In genomic region chr17:68600881-68601564, GRCh38 we compare ENCODE assay signal across 1 cellular context.
TF ChIP-seq lines count a peak whose summit lies in the region.

TSS of gene FAM20A (minus strand) at chr17:68601367. CDS start at chr17:68600666, 701 bp downstream.

TF ChIP-seq in HEK293, 187 proteins besides CTCF, POLR2A, EP300 and RAD21 (continued from another document and continues in another):
- TF ChIP-seq, protein P1, sequence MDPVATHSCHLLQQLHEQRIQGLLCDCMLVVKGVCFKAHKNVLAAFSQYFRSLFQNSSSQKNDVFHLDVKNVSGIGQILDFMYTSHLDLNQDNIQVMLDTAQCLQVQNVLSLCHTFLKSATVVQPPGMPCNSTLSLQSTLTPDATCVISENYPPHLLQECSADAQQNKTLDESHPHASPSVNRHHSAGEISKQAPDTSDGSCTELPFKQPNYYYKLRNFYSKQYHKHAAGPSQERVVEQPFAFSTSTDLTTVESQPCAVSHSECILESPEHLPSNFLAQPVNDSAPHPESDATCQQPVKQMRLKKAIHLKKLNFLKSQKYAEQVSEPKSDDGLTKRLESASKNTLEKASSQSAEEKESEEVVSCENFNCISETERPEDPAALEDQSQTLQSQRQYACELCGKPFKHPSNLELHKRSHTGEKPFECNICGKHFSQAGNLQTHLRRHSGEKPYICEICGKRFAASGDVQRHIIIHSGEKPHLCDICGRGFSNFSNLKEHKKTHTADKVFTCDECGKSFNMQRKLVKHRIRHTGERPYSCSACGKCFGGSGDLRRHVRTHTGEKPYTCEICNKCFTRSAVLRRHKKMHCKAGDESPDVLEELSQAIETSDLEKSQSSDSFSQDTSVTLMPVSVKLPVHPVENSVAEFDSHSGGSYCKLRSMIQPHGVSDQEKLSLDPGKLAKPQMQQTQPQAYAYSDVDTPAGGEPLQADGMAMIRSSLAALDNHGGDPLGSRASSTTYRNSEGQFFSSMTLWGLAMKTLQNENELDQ (tag by site-specific recombination; IDR thresholded peaks at IDR 0.05; ENCODE audit: low read depth), result no peak
- TF ChIP-seq SP7 (tag by site-specific recombination; IDR thresholded peaks at IDR 0.05) (no peak), ZNF366 (tag by site-specific recombination; conservative IDR thresholded peaks at IDR 0.05) (no peak), ZNF645 (tag by site-specific recombination; IDR thresholded peaks at IDR 0.05) (no peak), ZNF670 (tag by site-specific recombination; IDR thresholded peaks at IDR 0.05; ENCODE audit: low read depth) (no peak), YY1 (tag by site-specific recombination; IDR thresholded peaks at IDR 0.05) (no peak), ZXDB (tag by site-specific recombination; IDR thresholded peaks at IDR 0.05) (no peak), ZNF433 (tag by site-specific recombination; IDR thresholded peaks at IDR 0.05; ENCODE audit: low read depth) (no peak), ZBTB21 (tag by site-specific recombination; IDR thresholded peaks at IDR 0.05) (no peak), ZNF785 (tag by site-specific recombination; IDR thresholded peaks at IDR 0.05) (no peak), ZNF184 (tag by site-specific recombination; IDR thresholded peaks at IDR 0.05) (no peak), ZNF529 (tag by site-specific recombination; IDR thresholded peaks at IDR 0.05; ENCODE audit: insufficient replicate concordance) (no peak), ZNF416 (tag by site-specific recombination; IDR thresholded peaks at IDR 0.05) (no peak), SCRT1 (tag by site-specific recombination; IDR thresholded peaks at IDR 0.05; ENCODE audit: borderline replicate concordance) (no peak), ZNF510 (tag by site-specific recombination; IDR thresholded peaks at IDR 0.05; ENCODE audit: insufficient replicate concordance) (no peak), ZNF677 (tag by site-specific recombination; IDR thresholded peaks at IDR 0.05) (no peak), SETDB1 (IDR thresholded peaks at IDR 0.05; ENCODE audit: insufficient read length, low read length) (no peak), ZNF19 (tag by site-specific recombination; IDR thresholded peaks at IDR 0.05; ENCODE audit: low read depth) (no peak), ZIC2 (tag by site-specific recombination; IDR thresholded peaks at IDR 0.05) (no peak), ZNF423 (tag by site-specific recombination; IDR thresholded peaks at IDR 0.05) (0 out of 2 replicates have a peak, but pooled peaks have one; percentile 19), ZBTB20 (tag by site-specific recombination; IDR thresholded peaks at IDR 0.05) (peak; percentile 44; the same call in 1 of the 2 replicates), ZNF585B (tag by site-specific recombination; IDR thresholded peaks at IDR 0.05) (no peak), ZBTB17 (tag by site-specific recombination; IDR thresholded peaks at IDR 0.05) (no peak), TCF7L2 (IDR thresholded peaks at IDR 0.05; ENCODE audit: borderline replicate concordance, low read depth, low read length) (no peak), KLF9 (tag by site-specific recombination; IDR thresholded peaks at IDR 0.05; ENCODE audit: low read depth) (no peak), ZNF660 (tag by site-specific recombination; IDR thresholded peaks at IDR 0.05) (no peak), ZNF398 (tag by site-specific recombination; IDR thresholded peaks at IDR 0.05) (peak; percentile 36; the same call in 1 of the 2 replicates), ZNF132 (tag by site-specific recombination; IDR thresholded peaks at IDR 0.05; ENCODE audit: borderline replicate concordance) (no peak), GLIS1 (tag by site-specific recombination; IDR thresholded peaks at IDR 0.05) (peak; percentile 41; the same call in 1 of the 2 replicates), ZBTB1 (tag by site-specific recombination; IDR thresholded peaks at IDR 0.05) (no peak), ZNF37A (tag by site-specific recombination; IDR thresholded peaks at IDR 0.05) (no peak), ZBTB7A (tag by site-specific recombination; IDR thresholded peaks at IDR 0.05; ENCODE audit: low read depth) (no peak), ZSCAN5A (tag by site-specific recombination; IDR thresholded peaks at IDR 0.05) (0 out of 2 replicates have a peak, but pooled peaks have one; percentile 24), TRIM28 (IDR thresholded peaks at IDR 0.05; ENCODE audit: borderline replicate concordance, low read length) (no peak), EGR2 (tag by site-specific recombination; IDR thresholded peaks at IDR 0.05; ENCODE audit: low read depth) (peak; percentile 74), KLF1 (tag by site-specific recombination; IDR thresholded peaks at IDR 0.05) (peak; percentile 18; the same call in 1 of the 2 replicates), ZSCAN23 (tag by site-specific recombination; IDR thresholded peaks at IDR 0.05) (no peak), ZNF426 (tag by site-specific recombination; IDR thresholded peaks at IDR 0.05) (no peak), ZNF350 (tag by site-specific recombination; IDR thresholded peaks at IDR 0.05) (no peak), ZNF777 (tag by site-specific recombination; IDR thresholded peaks at IDR 0.05; ENCODE audit: borderline replicate concordance) (no peak), ZEB2 (tag by site-specific recombination; IDR thresholded peaks at IDR 0.05) (no peak), KLF10 (tag by site-specific recombination; IDR thresholded peaks at IDR 0.05) (no peak), ZNF768 (tag by site-specific recombination; IDR thresholded peaks at IDR 0.05) (no peak), GLI4 (tag by site-specific recombination; IDR thresholded peaks at IDR 0.05) (no peak), ZNF548 (tag by site-specific recombination; IDR thresholded peaks at IDR 0.05) (no peak), KLF8 (tag by site-specific recombination; IDR thresholded peaks at IDR 0.05) (no peak), ZNF843 (tag by site-specific recombination; IDR thresholded peaks at IDR 0.05) (peak; percentile 14; the same call in 1 of the 2 replicates), ZNF600 (tag by site-specific recombination; IDR thresholded peaks at IDR 0.05) (peak; percentile 57), BCL11A (tag by site-specific recombination; IDR thresholded peaks at IDR 0.05; ENCODE audit: low read depth) (no peak), ZNF530 (tag by site-specific recombination; IDR thresholded peaks at IDR 0.05; ENCODE audit: low read depth) (no peak), AEBP2 (tag by site-specific recombination; IDR thresholded peaks at IDR 0.05; ENCODE audit: borderline replicate concordance) (no peak), ZNF626 (tag by site-specific recombination; IDR thresholded peaks at IDR 0.05) (no peak), ZNF311 (tag by site-specific recombination; IDR thresholded peaks at IDR 0.05; ENCODE audit: borderline replicate concordance) (no peak), SP2 (tag by site-specific recombination; IDR thresholded peaks at IDR 0.05) (no peak), MEIS1 (CRISPR knock-in tag; IDR thresholded peaks at IDR 0.05; ENCODE audit: borderline replicate concordance) (no peak), ZBTB8A (tag by site-specific recombination; IDR thresholded peaks at IDR 0.05) (peak; percentile 14; the same call in 1 of the 2 replicates), ZBTB48 (tag by site-specific recombination; IDR thresholded peaks at IDR 0.05) (no peak)
- TF ChIP-seq, protein P2, sequence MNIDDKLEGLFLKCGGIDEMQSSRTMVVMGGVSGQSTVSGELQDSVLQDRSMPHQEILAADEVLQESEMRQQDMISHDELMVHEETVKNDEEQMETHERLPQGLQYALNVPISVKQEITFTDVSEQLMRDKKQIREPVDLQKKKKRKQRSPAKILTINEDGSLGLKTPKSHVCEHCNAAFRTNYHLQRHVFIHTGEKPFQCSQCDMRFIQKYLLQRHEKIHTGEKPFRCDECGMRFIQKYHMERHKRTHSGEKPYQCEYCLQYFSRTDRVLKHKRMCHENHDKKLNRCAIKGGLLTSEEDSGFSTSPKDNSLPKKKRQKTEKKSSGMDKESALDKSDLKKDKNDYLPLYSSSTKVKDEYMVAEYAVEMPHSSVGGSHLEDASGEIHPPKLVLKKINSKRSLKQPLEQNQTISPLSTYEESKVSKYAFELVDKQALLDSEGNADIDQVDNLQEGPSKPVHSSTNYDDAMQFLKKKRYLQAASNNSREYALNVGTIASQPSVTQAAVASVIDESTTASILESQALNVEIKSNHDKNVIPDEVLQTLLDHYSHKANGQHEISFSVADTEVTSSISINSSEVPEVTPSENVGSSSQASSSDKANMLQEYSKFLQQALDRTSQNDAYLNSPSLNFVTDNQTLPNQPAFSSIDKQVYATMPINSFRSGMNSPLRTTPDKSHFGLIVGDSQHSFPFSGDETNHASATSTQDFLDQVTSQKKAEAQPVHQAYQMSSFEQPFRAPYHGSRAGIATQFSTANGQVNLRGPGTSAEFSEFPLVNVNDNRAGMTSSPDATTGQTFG (tag by site-specific recombination; IDR thresholded peaks at IDR 0.05; ENCODE audit: borderline replicate concordance), result no peak
- TF ChIP-seq, protein P3, sequence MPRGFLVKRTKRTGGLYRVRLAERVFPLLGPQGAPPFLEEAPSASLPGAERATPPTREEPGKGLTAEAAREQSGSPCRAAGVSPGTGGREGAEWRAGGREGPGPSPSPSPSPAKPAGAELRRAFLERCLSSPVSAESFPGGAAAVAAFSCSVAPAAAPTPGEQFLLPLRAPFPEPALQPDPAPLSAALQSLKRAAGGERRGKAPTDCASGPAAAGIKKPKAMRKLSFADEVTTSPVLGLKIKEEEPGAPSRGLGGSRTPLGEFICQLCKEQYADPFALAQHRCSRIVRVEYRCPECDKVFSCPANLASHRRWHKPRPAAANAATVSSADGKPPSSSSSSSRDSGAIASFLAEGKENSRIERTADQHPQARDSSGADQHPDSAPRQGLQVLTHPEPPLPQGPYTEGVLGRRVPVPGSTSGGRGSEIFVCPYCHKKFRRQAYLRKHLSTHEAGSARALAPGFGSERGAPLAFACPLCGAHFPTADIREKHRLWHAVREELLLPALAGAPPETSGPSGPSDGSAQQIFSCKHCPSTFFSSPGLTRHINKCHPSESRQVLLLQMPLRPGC (tag by site-specific recombination; IDR thresholded peaks at IDR 0.05), result no peak
- TF ChIP-seq, protein P4, sequence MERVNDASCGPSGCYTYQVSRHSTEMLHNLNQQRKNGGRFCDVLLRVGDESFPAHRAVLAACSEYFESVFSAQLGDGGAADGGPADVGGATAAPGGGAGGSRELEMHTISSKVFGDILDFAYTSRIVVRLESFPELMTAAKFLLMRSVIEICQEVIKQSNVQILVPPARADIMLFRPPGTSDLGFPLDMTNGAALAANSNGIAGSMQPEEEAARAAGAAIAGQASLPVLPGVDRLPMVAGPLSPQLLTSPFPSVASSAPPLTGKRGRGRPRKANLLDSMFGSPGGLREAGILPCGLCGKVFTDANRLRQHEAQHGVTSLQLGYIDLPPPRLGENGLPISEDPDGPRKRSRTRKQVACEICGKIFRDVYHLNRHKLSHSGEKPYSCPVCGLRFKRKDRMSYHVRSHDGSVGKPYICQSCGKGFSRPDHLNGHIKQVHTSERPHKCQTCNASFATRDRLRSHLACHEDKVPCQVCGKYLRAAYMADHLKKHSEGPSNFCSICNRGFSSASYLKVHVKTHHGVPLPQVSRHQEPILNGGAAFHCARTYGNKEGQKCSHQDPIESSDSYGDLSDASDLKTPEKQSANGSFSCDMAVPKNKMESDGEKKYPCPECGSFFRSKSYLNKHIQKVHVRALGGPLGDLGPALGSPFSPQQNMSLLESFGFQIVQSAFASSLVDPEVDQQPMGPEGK (tag by site-specific recombination; IDR thresholded peaks at IDR 0.05), result peak; percentile 28
- TF ChIP-seq, protein P5, sequence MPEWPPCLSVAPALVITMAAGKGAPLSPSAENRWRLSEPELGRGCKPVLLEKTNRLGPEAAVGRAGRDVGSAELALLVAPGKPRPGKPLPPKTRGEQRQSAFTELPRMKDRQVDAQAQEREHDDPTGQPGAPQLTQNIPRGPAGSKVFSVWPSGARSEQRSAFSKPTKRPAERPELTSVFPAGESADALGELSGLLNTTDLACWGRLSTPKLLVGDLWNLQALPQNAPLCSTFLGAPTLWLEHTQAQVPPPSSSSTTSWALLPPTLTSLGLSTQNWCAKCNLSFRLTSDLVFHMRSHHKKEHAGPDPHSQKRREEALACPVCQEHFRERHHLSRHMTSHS (tag by site-specific recombination; IDR thresholded peaks at IDR 0.05), result no peak
